Comparison of ENCODE assay signal across 1 cellular context in the genomic region with DNA sequence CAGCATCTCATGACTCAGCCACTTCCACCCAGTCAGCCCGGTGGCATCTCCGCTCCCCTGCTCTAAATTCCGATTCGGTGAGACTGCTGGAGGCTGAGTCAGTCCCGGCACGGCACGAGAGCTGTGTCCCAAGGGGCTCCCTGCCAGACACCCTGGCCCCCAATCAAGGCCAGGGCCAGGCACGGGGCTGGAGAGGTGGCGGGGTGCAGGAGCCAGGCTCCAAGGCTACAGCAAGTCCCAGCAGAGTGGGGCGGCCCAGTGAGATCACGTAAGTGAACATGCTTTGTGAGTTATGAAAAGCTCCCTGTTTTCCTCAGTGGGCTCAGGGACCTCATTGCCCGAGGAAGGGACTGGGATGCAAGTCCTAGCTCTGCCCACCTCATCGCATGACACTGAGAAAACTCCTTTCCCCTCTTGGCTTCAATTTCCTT.
TF ChIP-seq lines count a peak whose summit lies in the region.

No MANE protein-coding gene starts in this region.

TF ChIP-seq in WTC11, 78 proteins besides CTCF, POLR2A, EP300 and RAD21 (continued from another document):
- TF ChIP-seq, protein P1, sequence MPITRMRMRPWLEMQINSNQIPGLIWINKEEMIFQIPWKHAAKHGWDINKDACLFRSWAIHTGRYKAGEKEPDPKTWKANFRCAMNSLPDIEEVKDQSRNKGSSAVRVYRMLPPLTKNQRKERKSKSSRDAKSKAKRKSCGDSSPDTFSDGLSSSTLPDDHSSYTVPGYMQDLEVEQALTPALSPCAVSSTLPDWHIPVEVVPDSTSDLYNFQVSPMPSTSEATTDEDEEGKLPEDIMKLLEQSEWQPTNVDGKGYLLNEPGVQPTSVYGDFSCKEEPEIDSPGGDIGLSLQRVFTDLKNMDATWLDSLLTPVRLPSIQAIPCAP (CRISPR knock-in tag; IDR thresholded peaks at IDR 0.05), result no peak
- TF ChIP-seq PRRX2 (CRISPR knock-in tag; IDR thresholded peaks at IDR 0.05) (no peak), MXD4 (CRISPR knock-in tag; IDR thresholded peaks at IDR 0.05; ENCODE audit: borderline replicate concordance) (no peak), FOXJ3 (CRISPR knock-in tag; IDR thresholded peaks at IDR 0.05; ENCODE audit: borderline replicate concordance) (no peak), NFE2L1 (CRISPR knock-in tag; IDR thresholded peaks at IDR 0.05) (no peak), GRHL2 (CRISPR knock-in tag; IDR thresholded peaks at IDR 0.05; ENCODE audit: insufficient replicate concordance, severe bottlenecking) (no peak)
